ENCODE assay signal across 8 cellular contexts in the genomic region with DNA sequence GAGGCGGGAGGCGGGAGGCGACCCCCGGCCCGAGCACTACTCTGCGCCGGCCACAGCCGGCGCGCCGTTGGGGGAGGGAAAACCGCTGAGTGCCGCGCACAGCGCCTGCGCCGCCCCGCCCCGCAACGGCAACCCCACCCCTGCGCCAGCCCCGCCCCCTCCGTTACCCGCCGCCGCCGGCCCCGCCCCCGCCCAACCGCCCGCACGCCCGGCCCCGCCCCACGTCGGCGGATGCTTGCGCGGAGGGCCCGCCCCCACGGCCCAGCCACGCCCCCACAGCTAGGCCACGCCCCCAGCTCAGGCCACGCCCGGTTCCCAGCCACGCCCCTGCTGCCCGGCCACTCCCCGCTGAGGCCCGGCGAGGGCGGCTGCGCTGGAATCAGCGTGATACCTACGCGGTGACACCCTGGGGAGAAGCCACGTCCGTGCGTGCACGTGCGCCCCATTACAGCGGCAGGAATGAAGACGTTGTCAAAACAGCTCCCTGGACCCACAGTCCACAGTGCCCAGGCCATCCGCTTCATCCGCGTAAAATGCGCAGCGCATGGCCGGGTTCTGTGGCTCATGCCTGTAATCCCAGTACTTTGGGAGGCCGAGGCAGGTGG. TPM values are rescaled to one million over a fixed set of nuclear protein-coding genes. Genes with fewer than 3 reads are reported as not detected.
A peak's percentile ranks its signal among the peaks of the same experiment; 100 is the strongest.
DNase-seq lines count a peak whose midpoint lies in the region; ATAC-seq and TF ChIP-seq lines count a peak whose summit lies in the region.

A gene (minus strand): TSS at position 91 of the 605 bp plus-strand sequence. CDS start 152 bp downstream, outside the sequence.

- ATAC-seq in GM21737 (IDR thresholded peaks at IDR 0.05; ENCODE audit: unreplicated experiment): peak; percentile 53

- peak within 1 kb of the TSS; percentile 65 for H3K4me3 Mint-ChIP-seq in activated naive CD4-positive, alpha-beta T cell treated with anti-CD3 and anti-CD28 coated beads for 36 hours

- H3K27me3 Mint-ChIP-seq in activated naive CD4-positive, alpha-beta T cell treated with anti-CD3 and anti-CD28 coated beads for 36 hours (ENCODE audit: low read depth): no peaks in the 10 kb centered on the region

- H3K4me3 ChIP-seq in osteoblast (ENCODE audit: insufficient read depth, low read length): peak within 1 kb of the TSS; percentile 69

- H3K4me1 Mint-ChIP-seq in activated naive CD4-positive, alpha-beta T cell treated with anti-CD3 and anti-CD28 coated beads for 36 hours (ENCODE audit: low read depth): peaks cover 24% of the 10 kb centered on the region

- H3K27ac ChIP-seq in osteoblast (ENCODE audit: low read depth, low read length) (no peak within 1 kb of the TSS), temporal lobe (ENCODE audit: low read depth, low read length) (peak within 1 kb of the TSS; percentile 64)

- CTCF ChIA-PET in activated naive CD4-positive, alpha-beta T cell treated with anti-CD3 and anti-CD28 coated beads for 36 hours (lab: Charles Lee): no interaction called here

- peaks cover 29% of the 10 kb centered on the region for H3K79me2 ChIP-seq in osteoblast (ENCODE audit: insufficient read depth, low read length)

- peak; percentile 43 for DNase-seq in DMS114 treated with DMSO at 0.1 percent for 48 hours (lab: John Stamatoyannopoulos, UW; ENCODE audit: unreplicated experiment)
- peak; percentile 51 to 73 for DNase-seq in Kasumi-1 (lab: John Stamatoyannopoulos, UW)
- DNase-seq in SK-N-DZ (ENCODE audit: low spot score): peak; percentile 89
- DNase-seq in activated naive CD4-positive, alpha-beta T cell treated with anti-CD3 and anti-CD28 coated beads for 36 hours: peak; percentile 92
- no peak for DNase-seq in glomerular endothelial cell (ENCODE audit: extremely low read depth, low read depth, low spot score)
- DNase-seq in osteoblast (ENCODE audit: insufficient read length, low spot score, missing footprints): peak; percentile 97

- peaks cover 8% of the 10 kb centered on the region for H3K4me1 ChIP-seq in osteoblast (ENCODE audit: insufficient read depth, low read length)

- H3K9me3 ChIP-seq in osteoblast (ENCODE audit: low read depth, low read length): no peaks in the 10 kb centered on the region

- H3K27ac Mint-ChIP-seq in activated naive CD4-positive, alpha-beta T cell treated with anti-CD3 and anti-CD28 coated beads for 36 hours: no peak within 1 kb of the TSS

- peaks cover 10% of the 10 kb centered on the region for H3K36me3 ChIP-seq in osteoblast (ENCODE audit: insufficient read depth, low read length)

- peak within 1 kb of the TSS; percentile 81 for H2AFZ ChIP-seq in osteoblast (ENCODE audit: low read length)

- peak within 1 kb of the TSS; percentile 82 for H3K4me2 ChIP-seq in osteoblast (ENCODE audit: insufficient read depth, low read length)

- intact Hi-C loops in activated naive CD4-positive, alpha-beta T cell treated with anti-CD3 and anti-CD28 coated beads for 36 hours (cut with micrococcal nuclease): loop anchor here (1.0 to 5.0 kb wide), 3 partner anchors 64 to 240 kb away; a partner anchor contains a TSS

- peaks cover 15% of the 10 kb centered on the region for H4K20me1 ChIP-seq in osteoblast (ENCODE audit: insufficient read depth, low read length)

- no peak for TF ChIP-seq CTCF in osteoblast (IDR thresholded peaks at IDR 0.05; ENCODE audit: extremely low read depth, low read depth, low read length)

- H3K27me3 ChIP-seq in osteoblast (ENCODE audit: insufficient read depth, low read length): no peaks in the 10 kb centered on the region

- peaks cover 10% of the 10 kb centered on the region for H3K36me3 Mint-ChIP-seq in activated naive CD4-positive, alpha-beta T cell treated with anti-CD3 and anti-CD28 coated beads for 36 hours (ENCODE audit: low read depth)

- H3K9me3 Mint-ChIP-seq in activated naive CD4-positive, alpha-beta T cell treated with anti-CD3 and anti-CD28 coated beads for 36 hours: no peaks in the 10 kb centered on the region

RNA-seq across cellular contexts. Expression of the gene that starts here (rescaled TPM):
- 17.7 and 18.7 TPM in 2 replicates for polyA plus RNA-seq in SK-N-DZ (2014; cell fraction: cytosol; rRNA removed)
- 12.5 and 14.3 TPM in 2 replicates for polyA plus RNA-seq in SK-N-DZ (2014; cell fraction: nucleus; rRNA removed)
- total RNA-seq in activated naive CD4-positive, alpha-beta T cell treated with anti-CD3 and anti-CD28 coated beads for 36 hours: 1 to 10 TPM; 5.4 to 5.5 TPM
- total RNA-seq in glomerular endothelial cell (12.1 and 17.4 TPM in 2 replicates), osteoblast (13.0 TPM in 2 replicates), temporal lobe (8.9 TPM)
